ENCODE assay signal across 10 cellular contexts in genomic region chr4:150126201-150126879, GRCh38. TPM values are rescaled to one million over a fixed set of nuclear protein-coding genes. Genes with fewer than 3 reads are reported as not detected.
DNase-seq lines count a peak whose midpoint lies in the region; ATAC-seq and TF ChIP-seq lines count a peak whose summit lies in the region.
"Had no signal": no experiment of that assay in that cellular context is flagged by ENCODE, and none has a peak within 500 bp of the region (broad histone marks: within the 10 kb centered on the region; RNA-seq: fewer than 3 reads in every experiment).

No MANE protein-coding gene starts in this region.

- no CpG with 5 or more reads among the region's 3 CpGs for WGBS in mesendoderm (ENCODE audit: extremely low coverage, insufficient coverage, low lambda C conversion rate)

- H3K79me1 ChIP-seq in mesendoderm (ENCODE audit: low read length) = no peaks in the 10 kb centered on the region

- no peak overlapping the region for H4K8ac ChIP-seq in mesendoderm (ENCODE audit: low read depth, low read length)

- H3K4me3 ChIP-seq in BLaER1 = peak overlapping the region; percentile 50
- H3K4me3 ChIP-seq in fibroblast of lung (replicated peaks in 1 of 4; ENCODE audit: control extremely low read depth in 1 of 4, insufficient read depth in 1 of 4, low read depth in 3 of 4, low read length in 4 of 4) = peak overlapping the region in 1 of 4 experiments; percentile 4
- no peak overlapping the region for H3K4me3 ChIP-seq in mesendoderm (ENCODE audit: low read length)
- H3K4me3 ChIP-seq: SJCRH30 had no signal

- no peaks in the 10 kb centered on the region for H3K27me3 ChIP-seq in BLaER1
- no peaks in the 10 kb centered on the region for H3K27me3 ChIP-seq in fibroblast of lung (ENCODE audit: control insufficient read depth, insufficient read depth, low read length)
- H3K27me3 ChIP-seq in mesendoderm (ENCODE audit: insufficient read depth, low read length, poor library complexity) = no peaks in the 10 kb centered on the region
- H3K27me3 ChIP-seq: SJCRH30 had no signal

- no peak overlapping the region for H4K5ac ChIP-seq in mesendoderm (ENCODE audit: low read length)

- TF ChIP-seq CTCF in fibroblast of lung (conservative IDR thresholded peaks at IDR 0.05 in 1 of 2, IDR thresholded peaks at IDR 0.05 in 1 of 2; ENCODE audit: low read depth in 1 of 2, low read length in 2 of 2) = no peak

- no peaks in the 10 kb centered on the region for H4K20me1 ChIP-seq in BLaER1
- no peaks in the 10 kb centered on the region for H4K20me1 ChIP-seq in fibroblast of lung (ENCODE audit: control insufficient read depth, extremely low read depth, insufficient read depth, low read length)

- H3K9ac ChIP-seq in BLaER1 (peak overlapping the region; percentile 56; the same call in 1 of the 2 replicates), fibroblast of lung (ENCODE audit: insufficient read depth, low read length) (no peak overlapping the region), mesendoderm (ENCODE audit: low read length) (no peak overlapping the region)

- H3K9me3 ChIP-seq in BLaER1 = peaks cover 28% of the 10 kb centered on the region
- no peaks in the 10 kb centered on the region for H3K9me3 ChIP-seq in fibroblast of lung (ENCODE audit: control insufficient read depth, insufficient read depth, low read depth, low read length)
- H3K9me3 ChIP-seq: SJCRH30 had no signal

- no peak overlapping the region for H2BK15ac ChIP-seq in mesendoderm (replicated peaks; ENCODE audit: low read depth)

- no peak overlapping the region for H3K4ac ChIP-seq in mesendoderm (ENCODE audit: low read depth, low read length)

- no peak overlapping the region for H2AK5ac ChIP-seq in mesendoderm (ENCODE audit: low read length)

- DNase-seq in MV-4-11 (lab: John Stamatoyannopoulos, UW) (peak; percentile 87), fibroblast of lung (ENCODE audit: low read depth in 2 of 2) (peak; percentile 77 to 78), HuH-7.5 (ENCODE audit: low spot score) (no peak), mesendoderm (no peak)
- no peak for DNase-seq in stimulated activated CD4-positive, alpha-beta T cell treated with anti-CD3 and anti-CD28 coated beads, Interleukin-2, amount 100 ng/mL, for 48 hours
- DNase-seq: activated gamma-delta T cell treated with Interleukin-2 at 50 U/mL for 16 hours had no signal

- H3K4me2 ChIP-seq in BLaER1 = peak overlapping the region; percentile 83
- peak overlapping the region; percentile 69 for H3K4me2 ChIP-seq in fibroblast of lung (ENCODE audit: extremely low read depth, insufficient read depth, low read length)
- H3K4me2 ChIP-seq in mesendoderm (ENCODE audit: low read length) = no peak overlapping the region

- H3K27ac ChIP-seq in BLaER1 = peak overlapping the region; percentile 83
- peak overlapping the region; percentile 40 for H3K27ac ChIP-seq in fibroblast of lung (ENCODE audit: insufficient read depth, low read length)
- H3K27ac ChIP-seq in mesendoderm (ENCODE audit: low read depth, low read length) = no peak overlapping the region
- H3K27ac ChIP-seq: SJCRH30 had no signal

- ATAC-seq in GM21723 (IDR thresholded peaks at IDR 0.05; ENCODE audit: unreplicated experiment) (peak; percentile 11), GM21619 (IDR thresholded peaks at IDR 0.05; ENCODE audit: unreplicated experiment) (no peak)

- H3K79me2 ChIP-seq in fibroblast of lung (ENCODE audit: control insufficient read depth, insufficient read depth, low read length) (peaks cover 2% of the 10 kb centered on the region), mesendoderm (ENCODE audit: control insufficient read depth, insufficient read depth, low read length) (no peaks in the 10 kb centered on the region)

- peaks cover 57% of the 10 kb centered on the region for H3K4me1 ChIP-seq in BLaER1
- H3K4me1 ChIP-seq in fibroblast of lung (ENCODE audit: control insufficient read depth, extremely low read depth, insufficient read depth, low read length) = peaks cover 9% of the 10 kb centered on the region
- no peaks in the 10 kb centered on the region for H3K4me1 ChIP-seq in mesendoderm (ENCODE audit: control insufficient read depth, low read depth, low read length)

- no peak overlapping the region for H3K23ac ChIP-seq in mesendoderm (ENCODE audit: low read length)

- no peak overlapping the region for H2BK5ac ChIP-seq in mesendoderm (ENCODE audit: low read length)

- no peak overlapping the region for H2BK120ac ChIP-seq in mesendoderm (ENCODE audit: low read depth, low read length)

- H3K18ac ChIP-seq in mesendoderm (ENCODE audit: low read length) = no peak overlapping the region

- peaks cover 21% of the 10 kb centered on the region; the same call in 1 of the 2 replicates for H3K36me3 ChIP-seq in BLaER1
- H3K36me3 ChIP-seq in fibroblast of lung (ENCODE audit: control insufficient read depth, insufficient read depth, low read length) = no peaks in the 10 kb centered on the region
- H3K36me3 ChIP-seq in mesendoderm (ENCODE audit: control insufficient read depth, insufficient read depth, low read length) = no peaks in the 10 kb centered on the region
- H3K36me3 ChIP-seq: SJCRH30 had no signal

- no peak overlapping the region for H2AFZ ChIP-seq in fibroblast of lung (ENCODE audit: low read length)

- no peak overlapping the region for H3K56ac ChIP-seq in mesendoderm (ENCODE audit: low read length)

RNA-seq across cellular contexts. Expression of gene DCLK2, which starts 48.1 kb away (rescaled TPM):
- 3.1 and 14.0 TPM in 2 replicates for total RNA-seq in fibroblast of lung
- polyA plus RNA-seq in fibroblast of lung = 3.8 and 5.1 TPM in 2 replicates
- polyA plus RNA-seq in fibroblast of lung (2012) = 2.8 and 4.1 TPM in 2 replicates
- polyA minus RNA-seq in fibroblast of lung (ENCODE audit: low replicate concordance) = 2.1 and 5.4 TPM in 2 replicates
- polyA plus RNA-seq in mesendoderm (2013, experiment 1 of 2) = 0.08 TPM
- polyA plus RNA-seq in mesendoderm (2013, experiment 2 of 2) = 0.06 TPM

Comparison
In these comparisons a context has a peak if more than half of its experiments do, and no peak if none do; other contexts are left out.
1. DNase-seq: peak in MV-4-11 (single experiment) and fibroblast of lung (2 of 2); none in HuH-7.5 (single experiment), stimulated activated CD4-positive, alpha-beta T cell treated with anti-CD3 and anti-CD28 coated beads, Interleukin-2, amount 100 ng/mL, for 48 hours (0 of 2) and mesendoderm (single experiment).